1 cellular context compared by ENCODE assay signal in genomic region chr2:208006833-208007232, GRCh38.
TF ChIP-seq lines count a peak whose summit lies in the region.

No MANE protein-coding gene starts in this region.

TF ChIP-seq in GM23338, 12 proteins besides CTCF, POLR2A, EP300 and RAD21 (continued from another document):
- no peak for TF ChIP-seq STAT1 (IDR thresholded peaks at IDR 0.05; ENCODE audit: unreplicated experiment)
- TF ChIP-seq ZNF331 (CRISPR knock-in tag; IDR thresholded peaks at IDR 0.05; ENCODE audit: low read depth): no peak
- TF ChIP-seq ETS1 (IDR thresholded peaks at IDR 0.05): no peak
- TF ChIP-seq CREB1 (CRISPR knock-in tag; IDR thresholded peaks at IDR 0.05; ENCODE audit: low read depth): no peak
- TF ChIP-seq ZNF114 (CRISPR knock-in tag; IDR thresholded peaks at IDR 0.05): no peak
- no peak for TF ChIP-seq NANOG (IDR thresholded peaks at IDR 0.05; ENCODE audit: borderline replicate concordance)
- no peak for TF ChIP-seq ZNF462 (CRISPR knock-in tag; IDR thresholded peaks at IDR 0.05)
- no peak for TF ChIP-seq EZH2phosphoT487 (IDR thresholded peaks at IDR 0.05; ENCODE audit: unreplicated experiment)
